Comparison of ENCODE assay signal across 2 cellular contexts in the genomic region with DNA sequence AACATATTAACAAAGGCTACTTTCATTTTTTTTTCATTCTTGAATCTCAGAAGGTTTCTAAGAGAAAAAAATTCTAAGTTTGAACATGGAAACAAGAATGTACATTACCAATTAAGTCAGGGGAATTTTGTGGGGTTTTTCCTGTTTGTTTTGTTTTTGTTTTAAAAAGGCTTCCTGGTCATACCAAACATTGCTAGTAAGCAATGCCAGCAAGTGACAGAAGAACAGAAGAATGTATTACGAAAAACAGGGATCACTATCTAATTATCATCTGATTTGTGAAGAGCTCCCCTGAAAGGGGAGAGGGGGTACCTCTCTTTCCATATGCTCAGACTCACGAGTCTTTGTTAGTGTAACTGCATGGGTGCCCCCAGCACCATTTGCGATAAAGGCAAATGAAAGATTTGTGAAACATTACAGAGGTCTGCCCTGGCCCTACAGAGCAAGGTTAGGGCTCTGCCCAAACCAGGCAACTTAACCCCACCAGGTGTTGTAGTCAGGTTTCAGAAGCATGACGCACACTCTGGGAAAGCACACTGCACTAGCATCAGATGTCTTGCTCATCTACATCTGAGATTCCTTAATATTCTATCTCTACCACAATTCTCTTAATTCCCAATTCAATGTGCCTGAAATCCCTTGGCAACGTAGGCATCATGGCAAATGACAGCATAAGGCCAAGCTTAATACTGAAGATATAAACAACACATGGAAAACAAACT.
TF ChIP-seq lines count a peak whose summit lies in the region.

No MANE protein-coding gene starts in this region.

TF ChIP-seq in SK-N-SH, 30 proteins besides CTCF, POLR2A, EP300 and RAD21:
- TF ChIP-seq RXRA (IDR thresholded peaks at IDR 0.05; ENCODE audit: borderline replicate concordance, low read depth) (no peak), ELF1 (IDR thresholded peaks at IDR 0.05) (no peak), NFIC (IDR thresholded peaks at IDR 0.05; ENCODE audit: borderline replicate concordance) (no peak), FOXM1 (IDR thresholded peaks at IDR 0.05; ENCODE audit: low read depth) (no peak), MXI1 (IDR thresholded peaks at IDR 0.05; ENCODE audit: low read depth, low read length) (no peak), GATA2 (CRISPR knock-in tag; IDR thresholded peaks at IDR 0.05) (no peak), CHD2 (IDR thresholded peaks at IDR 0.05; ENCODE audit: low read length, partially characterized antibody) (no peak), TCF12 (IDR thresholded peaks at IDR 0.05) (0 out of 2 replicates have a peak, but pooled peaks have one; percentile 6)
- TF ChIP-seq, protein P1, sequence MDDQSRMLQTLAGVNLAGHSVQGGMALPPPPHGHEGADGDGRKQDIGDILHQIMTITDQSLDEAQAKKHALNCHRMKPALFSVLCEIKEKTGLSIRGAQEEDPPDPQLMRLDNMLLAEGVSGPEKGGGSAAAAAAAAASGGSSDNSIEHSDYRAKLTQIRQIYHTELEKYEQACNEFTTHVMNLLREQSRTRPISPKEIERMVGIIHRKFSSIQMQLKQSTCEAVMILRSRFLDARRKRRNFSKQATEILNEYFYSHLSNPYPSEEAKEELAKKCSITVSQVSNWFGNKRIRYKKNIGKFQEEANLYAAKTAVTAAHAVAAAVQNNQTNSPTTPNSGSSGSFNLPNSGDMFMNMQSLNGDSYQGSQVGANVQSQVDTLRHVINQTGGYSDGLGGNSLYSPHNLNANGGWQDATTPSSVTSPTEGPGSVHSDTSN (IDR thresholded peaks at IDR 0.05), result no peak
TF ChIP-seq in SK-N-SH: peak in this region for 1.

TF ChIP-seq in SK-N-SH treated with all-trans-retinoic acid at 6 μM for 48 hours, 23 proteins besides CTCF, POLR2A, EP300 and RAD21:
- TF ChIP-seq BACH2 (CRISPR knock-in tag; IDR thresholded peaks at IDR 0.05; ENCODE audit: borderline replicate concordance) (no peak), SNAI2 (CRISPR knock-in tag; IDR thresholded peaks at IDR 0.05) (no peak), GLIS3 (CRISPR knock-in tag; IDR thresholded peaks at IDR 0.05) (no peak), TSHZ2 (CRISPR knock-in tag; IDR thresholded peaks at IDR 0.05) (no peak), PPARA (CRISPR knock-in tag; IDR thresholded peaks at IDR 0.05; ENCODE audit: borderline replicate concordance) (no peak), ESRRG (CRISPR knock-in tag; IDR thresholded peaks at IDR 0.05) (no peak), ZNF70 (CRISPR knock-in tag; IDR thresholded peaks at IDR 0.05) (no peak), ZFP3 (CRISPR knock-in tag; IDR thresholded peaks at IDR 0.05) (no peak), CSDC2 (CRISPR knock-in tag; IDR thresholded peaks at IDR 0.05) (no peak), RARB (CRISPR knock-in tag; IDR thresholded peaks at IDR 0.05) (no peak), ZNF8 (CRISPR knock-in tag; IDR thresholded peaks at IDR 0.05) (no peak), ZC3H10 (CRISPR knock-in tag; IDR thresholded peaks at IDR 0.05) (no peak), OSR1 (CRISPR knock-in tag; IDR thresholded peaks at IDR 0.05) (no peak), TCF4 (CRISPR knock-in tag; IDR thresholded peaks at IDR 0.05; ENCODE audit: borderline replicate concordance) (no peak), ISL1 (CRISPR knock-in tag; IDR thresholded peaks at IDR 0.05) (no peak), ZFP30 (CRISPR knock-in tag; IDR thresholded peaks at IDR 0.05) (no peak), ZNF565 (CRISPR knock-in tag; conservative IDR thresholded peaks at IDR 0.05; ENCODE audit: low read depth) (no peak)
- TF ChIP-seq, protein P2, sequence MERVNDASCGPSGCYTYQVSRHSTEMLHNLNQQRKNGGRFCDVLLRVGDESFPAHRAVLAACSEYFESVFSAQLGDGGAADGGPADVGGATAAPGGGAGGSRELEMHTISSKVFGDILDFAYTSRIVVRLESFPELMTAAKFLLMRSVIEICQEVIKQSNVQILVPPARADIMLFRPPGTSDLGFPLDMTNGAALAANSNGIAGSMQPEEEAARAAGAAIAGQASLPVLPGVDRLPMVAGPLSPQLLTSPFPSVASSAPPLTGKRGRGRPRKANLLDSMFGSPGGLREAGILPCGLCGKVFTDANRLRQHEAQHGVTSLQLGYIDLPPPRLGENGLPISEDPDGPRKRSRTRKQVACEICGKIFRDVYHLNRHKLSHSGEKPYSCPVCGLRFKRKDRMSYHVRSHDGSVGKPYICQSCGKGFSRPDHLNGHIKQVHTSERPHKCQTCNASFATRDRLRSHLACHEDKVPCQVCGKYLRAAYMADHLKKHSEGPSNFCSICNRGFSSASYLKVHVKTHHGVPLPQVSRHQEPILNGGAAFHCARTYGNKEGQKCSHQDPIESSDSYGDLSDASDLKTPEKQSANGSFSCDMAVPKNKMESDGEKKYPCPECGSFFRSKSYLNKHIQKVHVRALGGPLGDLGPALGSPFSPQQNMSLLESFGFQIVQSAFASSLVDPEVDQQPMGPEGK (CRISPR knock-in tag; IDR thresholded peaks at IDR 0.05; ENCODE audit: borderline replicate concordance), result no peak
- TF ChIP-seq, protein P3, sequence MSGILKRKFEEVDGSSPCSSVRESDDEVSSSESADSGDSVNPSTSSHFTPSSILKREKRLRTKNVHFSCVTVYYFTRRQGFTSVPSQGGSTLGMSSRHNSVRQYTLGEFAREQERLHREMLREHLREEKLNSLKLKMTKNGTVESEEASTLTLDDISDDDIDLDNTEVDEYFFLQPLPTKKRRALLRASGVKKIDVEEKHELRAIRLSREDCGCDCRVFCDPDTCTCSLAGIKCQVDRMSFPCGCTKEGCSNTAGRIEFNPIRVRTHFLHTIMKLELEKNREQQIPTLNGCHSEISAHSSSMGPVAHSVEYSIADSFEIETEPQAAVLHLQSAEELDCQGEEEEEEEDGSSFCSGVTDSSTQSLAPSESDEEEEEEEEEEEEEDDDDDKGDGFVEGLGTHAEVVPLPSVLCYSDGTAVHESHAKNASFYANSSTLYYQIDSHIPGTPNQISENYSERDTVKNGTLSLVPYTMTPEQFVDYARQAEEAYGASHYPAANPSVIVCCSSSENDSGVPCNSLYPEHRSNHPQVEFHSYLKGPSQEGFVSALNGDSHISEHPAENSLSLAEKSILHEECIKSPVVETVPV (CRISPR knock-in tag; IDR thresholded peaks at IDR 0.05), result no peak
TF ChIP-seq in SK-N-SH treated with all-trans-retinoic acid at 6 μM for 48 hours: peak in this region for 0.
